In genomic region chr10:97117372-97117771, GRCh38 we compare ENCODE assay signal across 11 cellular contexts.
DNase-seq lines count a peak whose midpoint lies in the region; ATAC-seq and TF ChIP-seq lines count a peak whose summit lies in the region.
"Had no signal": no experiment of that assay in that cellular context is flagged by ENCODE, and none has a peak within 500 bp of the region (broad histone marks: within the 10 kb centered on the region; RNA-seq: fewer than 3 reads in every experiment).

No MANE protein-coding gene starts in this region.

- TF ChIP-seq CTCF in chondrocyte (IDR thresholded peaks at IDR 0.05), result peak; percentile 59
- TF ChIP-seq CTCF in progenitor cell of endocrine pancreas (IDR thresholded peaks at IDR 0.05; ENCODE audit: unreplicated experiment), result peak; percentile 14
- TF ChIP-seq CTCF in coronary artery (IDR thresholded peaks at IDR 0.05), result no peak

- H3K36me3 Mint-ChIP-seq in chondrocyte (ENCODE audit: low read depth) (no peaks in the 10 kb centered on the region), progenitor cell of endocrine pancreas (ENCODE audit: insufficient read depth) (no peaks in the 10 kb centered on the region)

- H3K27ac ChIP-seq in coronary artery, result no peak overlapping the region

- no peak overlapping the region for H3K4me3 ChIP-seq in coronary artery

- H3K4me1 Mint-ChIP-seq in chondrocyte (ENCODE audit: low read depth) (no peaks in the 10 kb centered on the region), progenitor cell of endocrine pancreas (ENCODE audit: low read depth) (no peaks in the 10 kb centered on the region)
- H3K4me1 Mint-ChIP-seq: B cell, nephron had no signal

- H3K9me3 Mint-ChIP-seq in chondrocyte (ENCODE audit: low read depth) (no peaks in the 10 kb centered on the region), progenitor cell of endocrine pancreas (ENCODE audit: low read depth) (no peaks in the 10 kb centered on the region)
- H3K9me3 Mint-ChIP-seq: nephron had no signal

- H3K27ac Mint-ChIP-seq in chondrocyte (ENCODE audit: unreplicated experiment), result no peak overlapping the region
- no peak overlapping the region for H3K27ac Mint-ChIP-seq in progenitor cell of endocrine pancreas
- H3K27ac Mint-ChIP-seq: B cell, nephron had no signal

- H3K27me3 Mint-ChIP-seq in chondrocyte (ENCODE audit: low read depth) (peaks cover 32% of the 10 kb centered on the region), progenitor cell of endocrine pancreas (no peaks in the 10 kb centered on the region)

- DNase-seq in NCI-H2171 treated with DMSO at 0.1 percent for 48 hours (lab: John Stamatoyannopoulos, UW), result peak; percentile 24
- DNase-seq in NCI-H2171 (lab: John Stamatoyannopoulos, UW), result no peak
- DNase-seq in NCI-H146 (lab: John Stamatoyannopoulos, UW), result peak; percentile 62
- no peak for DNase-seq in chondrocyte (ENCODE audit: low spot score)
- no peak for DNase-seq in progenitor cell of endocrine pancreas (ENCODE audit: low spot score, unreplicated experiment)
- DNase-seq in coronary artery (ENCODE audit: low spot score), result no peak
- DNase-seq in stimulated activated CD4-positive, alpha-beta T cell treated with anti-CD3 and anti-CD28 coated beads, Interleukin-2, amount 100 ng/mL, for 24 hours, result no peak
- DNase-seq: activated T-cell treated with anti-CD3 and anti-CD28 coated beads for 4 hours had no signal

- no peak for TF ChIP-seq POLR2A in GM18505 (IDR thresholded peaks at IDR 0.05; ENCODE audit: borderline replicate concordance, extremely low read depth, insufficient read depth, insufficient read length)

- no peak for ATAC-seq in GM18505 (IDR thresholded peaks at IDR 0.05; ENCODE audit: unreplicated experiment)

- H3K4me3 Mint-ChIP-seq in chondrocyte (ENCODE audit: unreplicated experiment) (no peak overlapping the region), progenitor cell of endocrine pancreas (ENCODE audit: low read depth) (no peak overlapping the region)
- H3K4me3 Mint-ChIP-seq: B cell, nephron had no signal

Comparison
In these comparisons a context has a peak if more than half of its experiments do, and no peak if none do; other contexts are left out.
1. DNase-seq: peak in NCI-H2171 treated with DMSO at 0.1 percent for 48 hours (single experiment) and NCI-H146 (single experiment); none in NCI-H2171 (single experiment), chondrocyte (single experiment), progenitor cell of endocrine pancreas (single experiment), coronary artery (single experiment) and stimulated activated CD4-positive, alpha-beta T cell treated with anti-CD3 and anti-CD28 coated beads, Interleukin-2, amount 100 ng/mL, for 24 hours (0 of 2).